In genomic region chr4:15893967-15894366, GRCh38 we compare ENCODE assay signal across 12 cellular contexts. TPM values are rescaled to one million over a fixed set of nuclear protein-coding genes. Genes with fewer than 3 reads are reported as not detected.
DNase-seq lines count a peak whose midpoint lies in the region; ATAC-seq and TF ChIP-seq lines count a peak whose summit lies in the region.
"Had no signal": no experiment of that assay in that cellular context is flagged by ENCODE, and none has a peak within 500 bp of the region (broad histone marks: within the 10 kb centered on the region; RNA-seq: fewer than 3 reads in every experiment).

No MANE protein-coding gene starts in this region.

- H3K79me2 ChIP-seq in PC-3 (ENCODE audit: low read length) (no peaks in the 10 kb centered on the region), trophoblast cell (ENCODE audit: control insufficient read depth, insufficient read depth, low read length, poor library complexity) (no peaks in the 10 kb centered on the region)

- no peak overlapping the region for H3K4ac ChIP-seq in trophoblast cell (ENCODE audit: low read depth, low read length)

- peak; percentile 72 for ATAC-seq in PC-3
- ATAC-seq in esophagus mucosa: peak; percentile 92
- ATAC-seq in HG03354 (IDR thresholded peaks at IDR 0.05; ENCODE audit: poor library complexity, severe bottlenecking, unreplicated experiment): no peak
- no peak for ATAC-seq in HG03439 (IDR thresholded peaks at IDR 0.05; ENCODE audit: unreplicated experiment)
- no peak for ATAC-seq in HG02571 (IDR thresholded peaks at IDR 0.05; ENCODE audit: unreplicated experiment)

- peak overlapping the region; percentile 100 for H3K27ac Mint-ChIP-seq in Calu3 (ENCODE audit: unreplicated experiment)

- peak overlapping the region; percentile 98 for H3K27ac ChIP-seq in PC-3 (ENCODE audit: low read length)
- H3K27ac ChIP-seq in trophoblast cell (ENCODE audit: low read depth, low read length): no peak overlapping the region

- BruUV-seq in Calu3 (replicated peaks; lab: Mats Ljungman, UMichigan): no TSS peak
- BruUV-seq in PC-3 (replicated peaks; lab: Mats Ljungman, UMichigan): no TSS peak

- H3K79me1 ChIP-seq in trophoblast cell (ENCODE audit: low read length): no peaks in the 10 kb centered on the region

- H2BK120ac ChIP-seq in trophoblast cell (ENCODE audit: insufficient read depth, low read length, poor library complexity): no peak overlapping the region

- H3K4me2 ChIP-seq in PC-3 (ENCODE audit: low read length) (peak overlapping the region; percentile 65), trophoblast cell (ENCODE audit: low read length) (no peak overlapping the region)

- no peaks in the 10 kb centered on the region for H3F3A ChIP-seq in PC-3 (ENCODE audit: low read length, unreplicated experiment)

- H2BK12ac ChIP-seq in trophoblast cell (ENCODE audit: low read length): no peak overlapping the region

- intact Hi-C loops in Calu3 (cut with micrococcal nuclease; ENCODE audit: unreplicated experiment): loop anchor here (1.0 kb wide), 1 partner anchor 12 kb away; no protein-coding TSS in a partner anchor
- intact Hi-C loops in PC-3 (cut with micrococcal nuclease): loop anchor here (1.0 kb wide), 1 partner anchor 19 kb away; no protein-coding TSS in a partner anchor

- H2AK5ac ChIP-seq in trophoblast cell (ENCODE audit: low read length): no peak overlapping the region

- no peak overlapping the region for H3K18ac ChIP-seq in trophoblast cell (ENCODE audit: low read length)

- no peaks in the 10 kb centered on the region for H3K9me2 ChIP-seq in PC-3 (replicated peaks; ENCODE audit: low read length)

- H2BK5ac ChIP-seq in trophoblast cell (ENCODE audit: low read depth, low read length, poor library complexity): no peak overlapping the region

- H3K9me3 Mint-ChIP-seq in Calu3 (ENCODE audit: low read depth, unreplicated experiment): peaks cover 3% of the 10 kb centered on the region

- TF ChIP-seq CTCF in Calu3 (IDR thresholded peaks at IDR 0.05; ENCODE audit: unreplicated experiment) (no peak), PC-3 (conservative IDR thresholded peaks at IDR 0.05; ENCODE audit: low read depth, low read length) (no peak), GM10248 (IDR thresholded peaks at IDR 0.05; ENCODE audit: control extremely low read depth, extremely low read depth, low read depth, missing control alignments) (no peak)

- H4K12ac ChIP-seq in trophoblast cell (ENCODE audit: low read depth, low read length): no peak overlapping the region

- H3K14ac ChIP-seq in trophoblast cell (ENCODE audit: low read length): no peak overlapping the region

- H4K20me1 ChIP-seq in PC-3 (ENCODE audit: low read length): no peaks in the 10 kb centered on the region

- no peak overlapping the region for H4K91ac ChIP-seq in trophoblast cell (ENCODE audit: low read depth, low read length)

- peaks cover 51% of the 10 kb centered on the region for H3K4me1 Mint-ChIP-seq in Calu3 (ENCODE audit: low read depth, unreplicated experiment)

- H3K36me3 Mint-ChIP-seq in Calu3 (ENCODE audit: insufficient read depth, unreplicated experiment): no peaks in the 10 kb centered on the region

- CTCF ChIA-PET in Calu3 (lab: Charles Lee) (no interaction called here), PC-3 (lab: Charles Lee) (no interaction called here), GM10248 (lab: Yijun Ruan, JAX) (interaction anchor here (1.3 to 2.3 kb wide), 2 partner anchors 11 to 107 kb away, joined by 6 to 19 read pairs; no protein-coding TSS in a partner anchor)

- H3K27me3 Mint-ChIP-seq in Calu3 (ENCODE audit: unreplicated experiment): no peaks in the 10 kb centered on the region

- H3K9ac ChIP-seq in PC-3 (ENCODE audit: low read length) (peak overlapping the region; percentile 86), trophoblast cell (ENCODE audit: low read length) (no peak overlapping the region)

- H4K8ac ChIP-seq in trophoblast cell (ENCODE audit: low read depth, low read length): no peak overlapping the region

- H2AFZ ChIP-seq in PC-3 (ENCODE audit: low read length) (no peak overlapping the region), trophoblast cell (ENCODE audit: insufficient read depth, low read length, poor library complexity) (no peak overlapping the region)

- no CpG with 5 or more reads among the region's 4 CpGs for WGBS in trophoblast cell (ENCODE audit: extremely low coverage, insufficient coverage, insufficient read length)

- H3K4me1 ChIP-seq in PC-3 (ENCODE audit: insufficient read depth, low read length) (peaks cover 53% of the 10 kb centered on the region), trophoblast cell (ENCODE audit: control insufficient read depth in 1 of 2, insufficient read depth in 2 of 2, low read length in 2 of 2) (peaks cover 0 to 2% of the 10 kb centered on the region in 2 experiments)

- no peaks in the 10 kb centered on the region for H3K27me3 ChIP-seq in PC-3 (ENCODE audit: low read length)
- no peaks in the 10 kb centered on the region for H3K27me3 ChIP-seq in trophoblast cell (ENCODE audit: insufficient read depth, low read length)

- H3K23ac ChIP-seq in trophoblast cell (ENCODE audit: low read length): no peak overlapping the region

- H3K4me3 Mint-ChIP-seq in Calu3 (ENCODE audit: low read depth, unreplicated experiment): no peak overlapping the region

- POLR2A ChIA-PET in PC-3 (lab: Charles Lee; ENCODE audit: unreplicated experiment) (no interaction called here), GM10248 (lab: Yijun Ruan, JAX) (no interaction called here)

- H3K4me3 ChIP-seq in PC-3 (ENCODE audit: low read length) (no peak overlapping the region), trophoblast cell (ENCODE audit: low read depth, low read length) (no peak overlapping the region)

- H3K36me3 ChIP-seq in PC-3 (ENCODE audit: low read depth, low read length) (no peaks in the 10 kb centered on the region), trophoblast cell (ENCODE audit: control insufficient read depth in 1 of 2, insufficient read depth in 2 of 2, low read length in 2 of 2) (no peaks in the 10 kb centered on the region)

- no peaks in the 10 kb centered on the region for H3K9me3 ChIP-seq in PC-3 (ENCODE audit: low read length)
- H3K9me3 ChIP-seq in trophoblast cell (ENCODE audit: insufficient read depth, low read depth, low read length): no peaks in the 10 kb centered on the region

- peak; percentile 53 for DNase-seq in Calu3
- DNase-seq in PC-3: peak; percentile 95
- peak; percentile 93 to 98 for DNase-seq in trophoblast cell
- no peak for DNase-seq in GM10248 (ENCODE audit: extremely low spot score)
- DNase-seq: DMS153, NCI-H2107, SIG-M5 had no signal

RNA-seq across cellular contexts. Expression of gene FGFBP1, which starts 44.6 kb away (rescaled TPM):
- total RNA-seq in Calu3 (2022): 5.0 and 8.4 TPM in 2 replicates
- 80.5 and 133 TPM in 2 replicates for total RNA-seq in PC-3 (2014; rRNA removed)
- 402 TPM for total RNA-seq in esophagus mucosa
- 0.48 and 0.79 TPM in 2 replicates for polyA plus RNA-seq in trophoblast cell (2013)
- total RNA-seq: temporal lobe had no signal

Comparison
In these comparisons a context has a peak if more than half of its experiments do, and no peak if none do; other contexts are left out.
1. ATAC-seq: peak in PC-3 (single experiment) and esophagus mucosa (single experiment); none in HG03354 (single experiment), HG03439 (single experiment) and HG02571 (single experiment).